In the genomic region with DNA sequence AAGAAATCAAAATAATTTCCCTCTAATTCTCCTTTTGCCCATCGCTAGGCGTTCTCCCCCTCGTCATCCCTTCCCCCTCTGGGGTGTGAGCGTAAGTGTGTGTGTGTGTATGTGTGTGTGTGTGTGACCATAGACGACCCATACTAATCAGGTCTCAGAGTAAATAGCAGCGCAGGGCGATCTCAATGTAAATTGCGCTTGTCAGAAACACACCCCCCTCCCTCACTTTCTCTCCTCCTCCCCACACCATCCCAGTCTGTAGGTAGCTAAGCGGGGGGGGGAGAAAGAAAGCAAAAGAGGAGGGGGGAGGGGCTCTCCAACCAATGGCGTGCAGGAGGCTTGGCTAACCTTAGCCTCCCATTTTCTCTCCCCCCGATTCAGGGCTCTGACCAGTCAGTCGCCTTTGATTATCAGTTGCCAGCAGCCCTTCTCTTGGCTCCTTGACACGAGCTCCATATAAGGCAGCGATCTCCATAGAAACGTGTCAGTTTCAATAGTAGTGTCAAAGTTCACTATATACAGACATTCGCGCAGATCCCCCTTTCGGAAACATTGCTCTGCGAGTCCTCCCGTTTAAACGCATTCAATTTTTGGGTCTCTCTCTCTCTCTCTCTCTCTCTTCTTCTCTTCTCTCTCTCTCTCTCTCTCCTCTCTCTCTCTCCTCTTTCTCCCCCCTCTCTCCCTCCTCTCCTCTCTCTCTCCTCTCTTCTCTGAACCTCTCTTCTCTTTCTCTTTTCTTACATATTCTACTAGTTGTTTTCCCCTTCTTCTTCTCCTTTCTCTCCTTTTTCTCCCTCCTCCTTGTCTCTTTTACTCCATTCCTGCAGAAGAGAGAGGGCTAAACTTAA, we compare ENCODE assay signal across 8 cellular contexts. TPM values are rescaled to one million over a fixed set of nuclear protein-coding genes. Genes with fewer than 3 reads are reported as not detected.
DNase-seq lines count a peak whose midpoint lies in the region; ATAC-seq and TF ChIP-seq lines count a peak whose summit lies in the region.

Gene NR2F1 (plus strand): TSS at position 546 of the 848 bp plus-strand sequence. CDS start 1,802 bp downstream, outside the sequence.

- DNase-seq in AG09309 (ENCODE audit: low read depth): peak; percentile 99
- peak; percentile 93 for DNase-seq in GM23338 (ENCODE audit: low spot score)
- DNase-seq in NCI-H2171 (lab: John Stamatoyannopoulos, UW): peak; percentile 51
- no peak for DNase-seq in activated naive CD8-positive, alpha-beta T cell treated with anti-CD3 and anti-CD28 coated beads for 36 hours
- peak; percentile 84 for DNase-seq in left cardiac atrium
- DNase-seq in psoas muscle: peak; percentile 55 to 67

- H3K27me3 ChIP-seq in GM23338 (ENCODE audit: insufficient read depth) (peaks cover 95% of the 10 kb centered on the region), psoas muscle (ENCODE audit: insufficient read depth in 3 of 3, low read length in 2 of 3) (peaks cover 0 to 36% (median 0%) of the 10 kb centered on the region in 3 donors)

- intact Hi-C loops in left cardiac atrium (cut with DNase I) (no loop called here), psoas muscle (cut with DNase I) (loop anchor here (5.0 to 10.0 kb wide), 3 partner anchors 39 to 334 kb away; no protein-coding TSS in a partner anchor)

- peaks cover 27% of the 10 kb centered on the region; the same call in 1 of the 2 replicates for H4K20me1 ChIP-seq in GM23338 (replicated peaks; ENCODE audit: insufficient read depth)

- no peaks in the 10 kb centered on the region for H3K36me3 ChIP-seq in GM23338 (ENCODE audit: insufficient read depth)
- no peaks in the 10 kb centered on the region for H3K36me3 ChIP-seq in psoas muscle (ENCODE audit: insufficient read depth in 1 of 2, low read depth in 1 of 2)

- no peak within 1 kb of the TSS for H2AFZ ChIP-seq in GM23338

- no peaks in the 10 kb centered on the region for H3K9me2 ChIP-seq in GM23338 (ENCODE audit: insufficient read depth)

- no peak for TF ChIP-seq CTCF in AG09309 (IDR thresholded peaks at IDR 0.05; ENCODE audit: control insufficient read depth, insufficient read depth, low read depth, low read length, missing control alignments)
- no peak for TF ChIP-seq CTCF in GM23338 (conservative IDR thresholded peaks at IDR 0.05; ENCODE audit: low read depth in 2 of 2)
- TF ChIP-seq CTCF in psoas muscle (IDR thresholded peaks at IDR 0.05): no peak

- H3K9me3 ChIP-seq in psoas muscle: no peaks in the 10 kb centered on the region

- H3F3A ChIP-seq in GM23338 (replicated peaks; ENCODE audit: low read depth): peaks cover 21% of the 10 kb centered on the region

- no peaks in the 10 kb centered on the region for H3K79me2 ChIP-seq in GM23338 (replicated peaks; ENCODE audit: insufficient read depth)

- no peak within 1 kb of the TSS for H3K27ac Mint-ChIP-seq in GM23338
- H3K27ac Mint-ChIP-seq in activated naive CD8-positive, alpha-beta T cell treated with anti-CD3 and anti-CD28 coated beads for 36 hours: no peak within 1 kb of the TSS

- no peak within 1 kb of the TSS; the same call in 2 of the 3 replicates for H3K4me3 Mint-ChIP-seq in GM23338
- peak within 1 kb of the TSS; percentile 65 for H3K4me3 Mint-ChIP-seq in activated naive CD8-positive, alpha-beta T cell treated with anti-CD3 and anti-CD28 coated beads for 36 hours

- peaks cover 33% of the 10 kb centered on the region for H3K4me1 Mint-ChIP-seq in GM23338
- peaks cover 31% of the 10 kb centered on the region for H3K4me1 Mint-ChIP-seq in activated naive CD8-positive, alpha-beta T cell treated with anti-CD3 and anti-CD28 coated beads for 36 hours

- ATAC-seq in GM23338: peak; percentile 11
- peak; percentile 58 to 62 for ATAC-seq in left cardiac atrium
- ATAC-seq in psoas muscle: peak; percentile 23 to 63 (median 44)
- ATAC-seq in GM21360 (IDR thresholded peaks at IDR 0.05; ENCODE audit: unreplicated experiment): no peak
- no peak for ATAC-seq in GM19395 (IDR thresholded peaks at IDR 0.05; ENCODE audit: unreplicated experiment)

- H3K4me3 ChIP-seq in AG09309 (ENCODE audit: control insufficient read depth, low read depth, low read length) (peak within 1 kb of the TSS; percentile 68), GM23338 (peak within 1 kb of the TSS; percentile 46), psoas muscle (peak within 1 kb of the TSS; percentile 71)

- 0 to 1% (median 1%) methylated on average over 20 to 21 of the region's 21 CpGs for WGBS in psoas muscle, 3 donors

- H3K4me2 ChIP-seq in GM23338: peak within 1 kb of the TSS; percentile 64

- H3K27ac ChIP-seq in GM23338 (ENCODE audit: low read depth) (no peak within 1 kb of the TSS), psoas muscle (peak within 1 kb of the TSS; percentile 41)

- H3K4me1 ChIP-seq in GM23338 (ENCODE audit: insufficient read depth) (peaks cover 54% of the 10 kb centered on the region), psoas muscle (peaks cover 7% of the 10 kb centered on the region)

- H3K36me3 Mint-ChIP-seq in GM23338 (ENCODE audit: low read depth): no peaks in the 10 kb centered on the region; the same call in 2 of the 3 replicates
- H3K36me3 Mint-ChIP-seq in activated naive CD8-positive, alpha-beta T cell treated with anti-CD3 and anti-CD28 coated beads for 36 hours: peaks cover 2% of the 10 kb centered on the region

- no peaks in the 10 kb centered on the region; the same call in 1 of the 3 replicates for H3K9me3 Mint-ChIP-seq in GM23338
- no peaks in the 10 kb centered on the region for H3K9me3 Mint-ChIP-seq in activated naive CD8-positive, alpha-beta T cell treated with anti-CD3 and anti-CD28 coated beads for 36 hours

- H3K27me3 Mint-ChIP-seq in GM23338 (ENCODE audit: insufficient read depth, low read depth, poor library complexity): peaks cover 29% of the 10 kb centered on the region
- H3K27me3 Mint-ChIP-seq in activated naive CD8-positive, alpha-beta T cell treated with anti-CD3 and anti-CD28 coated beads for 36 hours: peaks cover 60% of the 10 kb centered on the region

TF ChIP-seq in GM23338, 12 proteins besides CTCF, POLR2A, EP300 and RAD21:
- TF ChIP-seq CREB1 (CRISPR knock-in tag; IDR thresholded peaks at IDR 0.05; ENCODE audit: low read depth): peak; percentile 4
- no peak for TF ChIP-seq NANOG (IDR thresholded peaks at IDR 0.05; ENCODE audit: borderline replicate concordance)
- TF ChIP-seq EZH2 (IDR thresholded peaks at IDR 0.05; ENCODE audit: low read depth, unreplicated experiment): peak; percentile 98

RNA-seq across cellular contexts. Expression of gene NR2F1, which starts in this region (rescaled TPM):
- total RNA-seq in GM23338 (2014; rRNA removed; shearing (Covaris generic)): not detected in 2 replicates
- not detected in 2 replicates for polyA plus RNA-seq in GM23338 (2016; fragmentation: Nextera tagmentation; extraction: Ambion mirVana)
- total RNA-seq in activated naive CD8-positive, alpha-beta T cell treated with anti-CD3 and anti-CD28 coated beads for 36 hours: not detected
- total RNA-seq in left cardiac atrium: 10 to 100 TPM; 17.9 to 41.8 TPM
- total RNA-seq in psoas muscle: 1 to 10 TPM in 3 of 4 donors, under 1 TPM in 1; 0.39 to 1.4 (median 1.2) TPM
- polyA plus RNA-seq in psoas muscle: 1 to 10 TPM in 1 of 3 donors, under 1 TPM in 2; 0.57 to 1.4 (median 0.86) TPM

Comparison
In these comparisons a context has a peak if more than half of its experiments do, and no peak if none do; other contexts are left out.
1. RNA of gene NR2F1 (total RNA-seq): 17.9 to 41.8 TPM in left cardiac atrium; 0.39 to 1.4 TPM in psoas muscle, not detected in GM23338 and not detected in activated naive CD8-positive, alpha-beta T cell treated with anti-CD3 and anti-CD28 coated beads for 36 hours; every median in the first group is over 4 times any median in the second.
2. Peak in DNase-seq, ATAC-seq, H3K4me3 ChIP-seq and H3K4me2 ChIP-seq in GM23338; RNA of the gene not detected or under 1 TPM.
3. ATAC-seq: peak in left cardiac atrium (2 of 2) and psoas muscle (4 of 4); none in GM21360 (single experiment) and GM19395 (single experiment).
4. intact Hi-C loops: an anchor here in psoas muscle (5.0 to 10.0 kb wide); none called in left cardiac atrium.
5. Peak in every context shown above with its lines, with median percentiles within 50 percentile points of each other: H3K4me3 ChIP-seq.